Comparison of ENCODE assay signal across 11 cellular contexts in genomic region chr1:201711811-201712210, GRCh38.
DNase-seq lines count a peak whose midpoint lies in the region; ATAC-seq lines count a peak whose summit lies in the region.
"Had no signal": no experiment of that assay in that cellular context is flagged by ENCODE, and none has a peak within 500 bp of the region (broad histone marks: within the 10 kb centered on the region; RNA-seq: fewer than 3 reads in every experiment).

No MANE protein-coding gene starts in this region.

- H3K4me3 Mint-ChIP-seq in T-helper 2 cell treated with Interferon-gamma antibody and Interleukin-4, amounts not matched to agents 5 μg/mL and 100 μg/mL, for 36 hours = no peak overlapping the region
- no peak overlapping the region for H3K4me3 Mint-ChIP-seq in activated T-cell treated with anti-CD3 and anti-CD28 coated beads, Interleukin-2, amount 50 U/mL, for 4 hours
- H3K4me3 Mint-ChIP-seq: activated naive CD8-positive, alpha-beta T cell treated with anti-CD3 and anti-CD28 coated beads, Interleukin-2, amount 50 U/mL, for 24 hours; CD4-positive, CD25-positive, alpha-beta regulatory T cell had no signal

- H3K4me1 Mint-ChIP-seq in T-helper 2 cell treated with Interferon-gamma antibody and Interleukin-4, amounts not matched to agents 5 μg/mL and 100 μg/mL, for 36 hours (ENCODE audit: low read depth) = no peaks in the 10 kb centered on the region
- H3K4me1 Mint-ChIP-seq in activated T-cell treated with anti-CD3 and anti-CD28 coated beads, Interleukin-2, amount 50 U/mL, for 4 hours (ENCODE audit: low read depth) = no peaks in the 10 kb centered on the region

- H3K36me3 ChIP-seq in BLaER1 treated with 17β-estradiol and CSF1 and Interleukin-3, amounts not matched to agents 10 nM and 100 nM = peaks cover 0 to 52% (median 28%) of the 10 kb centered on the region in 11 experiments; a peak in 15 of 22 replicates
- H3K36me3 ChIP-seq in skeletal muscle tissue (ENCODE audit: control insufficient read depth in 3 of 3, insufficient read depth in 3 of 3, low read length in 3 of 3) = peaks cover 0 to 2% (median 0%) of the 10 kb centered on the region in 3 donors

- no peaks in the 10 kb centered on the region for H3K9me3 Mint-ChIP-seq in T-helper 2 cell treated with Interferon-gamma antibody and Interleukin-4, amounts not matched to agents 5 μg/mL and 100 μg/mL, for 36 hours
- no peaks in the 10 kb centered on the region for H3K9me3 Mint-ChIP-seq in activated T-cell treated with anti-CD3 and anti-CD28 coated beads, Interleukin-2, amount 50 U/mL, for 4 hours
- H3K9me3 Mint-ChIP-seq: activated naive CD8-positive, alpha-beta T cell treated with anti-CD3 and anti-CD28 coated beads, Interleukin-2, amount 50 U/mL, for 24 hours; CD4-positive, CD25-positive, alpha-beta regulatory T cell had no signal

- peak; percentile 55 for DNase-seq in iris pigment epithelial cell (ENCODE audit: low read depth)
- DNase-seq in T-helper 2 cell treated with Interferon-gamma antibody and Interleukin-4, amounts not matched to agents 5 μg/mL and 100 μg/mL, for 36 hours (ENCODE audit: low spot score) = no peak
- no peak for DNase-seq in activated T-cell treated with anti-CD3 and anti-CD28 coated beads, Interleukin-2, amount 50 U/mL, for 4 hours
- no peak for DNase-seq in NCI-H526 (lab: John Stamatoyannopoulos, UW)
- DNase-seq in HK-2 (ENCODE audit: unreplicated experiment) = no peak
- DNase-seq: activated naive CD8-positive, alpha-beta T cell treated with anti-CD3 and anti-CD28 coated beads, Interleukin-2, amount 50 U/mL, for 24 hours; CD4-positive, CD25-positive, alpha-beta regulatory T cell; NCI-H2029 had no signal

- peak overlapping the region in 10 of 11 experiments; percentile 78 to 91 (median 84); a peak in 19 of 22 replicates for H3K27ac ChIP-seq in BLaER1 treated with 17β-estradiol and CSF1 and Interleukin-3, amounts not matched to agents 10 nM and 100 nM
- H3K27ac ChIP-seq in angular gyrus (ENCODE audit: low read depth, low read length) = peak overlapping the region; percentile 99
- H3K27ac ChIP-seq in skeletal muscle tissue (ENCODE audit: low read depth, low read length) = peak overlapping the region; percentile 87

- no peaks in the 10 kb centered on the region for H3K27me3 ChIP-seq in BLaER1 treated with 17β-estradiol and CSF1 and Interleukin-3, amounts not matched to agents 10 nM and 100 nM
- no peaks in the 10 kb centered on the region for H3K27me3 ChIP-seq in skeletal muscle tissue (ENCODE audit: control insufficient read depth in 3 of 3, insufficient read depth in 3 of 3, low read length in 3 of 3)

- peaks cover 87 to 100% (median 100%) of the 10 kb centered on the region in 10 experiments for H3K4me1 ChIP-seq in BLaER1 treated with 17β-estradiol and CSF1 and Interleukin-3, amounts not matched to agents 10 nM and 100 nM
- H3K4me1 ChIP-seq in skeletal muscle tissue (ENCODE audit: control insufficient read depth in 3 of 3, insufficient read depth in 3 of 3, low read length in 3 of 3) = peaks cover 60 to 65% (median 64%) of the 10 kb centered on the region in 3 donors

- peak overlapping the region; percentile 81 to 98 (median 94) for H3K4me2 ChIP-seq in BLaER1 treated with 17β-estradiol and CSF1 and Interleukin-3, amounts not matched to agents 10 nM and 100 nM

- no peaks in the 10 kb centered on the region for H3K9me3 ChIP-seq in BLaER1 treated with 17β-estradiol and CSF1 and Interleukin-3, amounts not matched to agents 10 nM and 100 nM (replicated peaks in 1 of 11)
- H3K9me3 ChIP-seq in skeletal muscle tissue (ENCODE audit: control insufficient read depth in 3 of 3, low read length in 3 of 3) = no peaks in the 10 kb centered on the region

- no peaks in the 10 kb centered on the region for H3K27me3 Mint-ChIP-seq in T-helper 2 cell treated with Interferon-gamma antibody and Interleukin-4, amounts not matched to agents 5 μg/mL and 100 μg/mL, for 36 hours (ENCODE audit: low read depth)
- H3K27me3 Mint-ChIP-seq in activated T-cell treated with anti-CD3 and anti-CD28 coated beads, Interleukin-2, amount 50 U/mL, for 4 hours (ENCODE audit: low read depth) = no peaks in the 10 kb centered on the region
- H3K27me3 Mint-ChIP-seq: activated naive CD8-positive, alpha-beta T cell treated with anti-CD3 and anti-CD28 coated beads, Interleukin-2, amount 50 U/mL, for 24 hours; CD4-positive, CD25-positive, alpha-beta regulatory T cell had no signal

- peak overlapping the region in 2 of 10 experiments; percentile 37 to 41; a peak in 2 of 20 replicates for H3K4me3 ChIP-seq in BLaER1 treated with 17β-estradiol and CSF1 and Interleukin-3, amounts not matched to agents 10 nM and 100 nM
- H3K4me3 ChIP-seq in skeletal muscle tissue (ENCODE audit: low read length in 3 of 3) = no peak overlapping the region

- no peaks in the 10 kb centered on the region for H3K36me3 Mint-ChIP-seq in T-helper 2 cell treated with Interferon-gamma antibody and Interleukin-4, amounts not matched to agents 5 μg/mL and 100 μg/mL, for 36 hours (ENCODE audit: low read depth)
- H3K36me3 Mint-ChIP-seq in activated T-cell treated with anti-CD3 and anti-CD28 coated beads, Interleukin-2, amount 50 U/mL, for 4 hours (ENCODE audit: insufficient read depth) = no peaks in the 10 kb centered on the region
- H3K36me3 Mint-ChIP-seq: CD4-positive, CD25-positive, alpha-beta regulatory T cell had no signal

- no peak for ATAC-seq in activated T-cell treated with anti-CD3 and anti-CD28 coated beads, Interleukin-2, amount 50 U/mL, for 4 hours
- ATAC-seq: activated naive CD8-positive, alpha-beta T cell treated with anti-CD3 and anti-CD28 coated beads, Interleukin-2, amount 50 U/mL, for 24 hours had no signal

- no peak overlapping the region for H3K27ac Mint-ChIP-seq in T-helper 2 cell treated with Interferon-gamma antibody and Interleukin-4, amounts not matched to agents 5 μg/mL and 100 μg/mL, for 36 hours
- H3K27ac Mint-ChIP-seq: activated naive CD8-positive, alpha-beta T cell treated with anti-CD3 and anti-CD28 coated beads, Interleukin-2, amount 50 U/mL, for 24 hours; CD4-positive, CD25-positive, alpha-beta regulatory T cell had no signal

- peak overlapping the region in 9 of 11 experiments; percentile 16 to 73 (median 67); a peak in 15 of 22 replicates for H3K9ac ChIP-seq in BLaER1 treated with 17β-estradiol and CSF1 and Interleukin-3, amounts not matched to agents 10 nM and 100 nM
- no peak overlapping the region for H3K9ac ChIP-seq in skeletal muscle tissue (ENCODE audit: low read depth in 1 of 3, low read length in 3 of 3)

- H4K20me1 ChIP-seq in BLaER1 treated with 17β-estradiol and CSF1 and Interleukin-3, amounts not matched to agents 10 nM and 100 nM = peaks cover 0 to 57% (median 28%) of the 10 kb centered on the region in 11 experiments; a peak in 17 of 22 replicates

Comparison
In these comparisons a context has a peak if more than half of its experiments do, and no peak if none do; other contexts are left out.
1. H3K9ac ChIP-seq: peak in BLaER1 treated with 17β-estradiol and CSF1 and Interleukin-3, amounts not matched to agents 10 nM and 100 nM (9 of 11); none in skeletal muscle tissue (0 of 3).
2. Peak in every context shown above with its lines, with median percentiles within 50 percentile points of each other: H3K27ac ChIP-seq.